ENCODE assay signal across 1 cellular context in the genomic region with DNA sequence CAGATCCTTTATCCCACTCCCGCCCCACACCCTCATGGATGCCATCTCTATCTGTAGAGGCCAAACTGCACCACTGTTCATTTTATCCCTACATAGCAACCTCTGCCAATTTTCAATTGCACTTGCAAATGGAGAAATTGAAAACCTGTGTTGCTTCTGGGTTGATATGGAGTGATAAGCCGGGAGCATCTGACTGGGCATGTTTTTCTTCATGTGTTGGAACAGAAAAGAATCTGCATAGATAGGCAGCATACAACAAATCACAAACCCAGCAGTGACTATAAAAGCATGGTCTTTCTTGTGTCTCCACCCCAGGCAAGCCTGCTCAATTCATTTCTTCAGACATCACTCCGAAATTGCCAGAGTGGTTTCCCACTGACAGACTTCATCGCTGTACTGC.
A peak's percentile ranks its signal among the peaks of the same experiment; 100 is the strongest.
TF ChIP-seq lines count a peak whose summit lies in the region.

No MANE protein-coding gene starts in this region.

TF ChIP-seq in SK-N-SH, 30 proteins besides CTCF, POLR2A, EP300 and RAD21:
- TF ChIP-seq POLR2AphosphoS5 (IDR thresholded peaks at IDR 0.05; ENCODE audit: low read depth, low read length) (no peak), MXI1 (IDR thresholded peaks at IDR 0.05; ENCODE audit: low read depth, low read length) (peak; percentile 58; the same call in 1 of the 2 replicates), EZH2phosphoT487 (IDR thresholded peaks at IDR 0.05; ENCODE audit: borderline replicate concordance, low read depth) (no peak), RXRA (IDR thresholded peaks at IDR 0.05; ENCODE audit: borderline replicate concordance, low read depth) (no peak), MEF2A (IDR thresholded peaks at IDR 0.05; ENCODE audit: borderline replicate concordance, low read depth) (no peak), YY1 (IDR thresholded peaks at IDR 0.05; ENCODE audit: low read depth) (no peak), GATA2 (CRISPR knock-in tag; IDR thresholded peaks at IDR 0.05) (peak; percentile 96), RFX5 (IDR thresholded peaks at IDR 0.05; ENCODE audit: low read length) (no peak), FOXM1 (IDR thresholded peaks at IDR 0.05; ENCODE audit: low read depth) (no peak), TCF12 (IDR thresholded peaks at IDR 0.05) (no peak), USF1 (IDR thresholded peaks at IDR 0.05; ENCODE audit: borderline replicate concordance, low read depth) (no peak), ELF1 (IDR thresholded peaks at IDR 0.05) (no peak), SIN3A (IDR thresholded peaks at IDR 0.05; ENCODE audit: borderline replicate concordance, low read depth, low read length) (no peak), FOSL2 (IDR thresholded peaks at IDR 0.05; ENCODE audit: borderline replicate concordance, low read depth) (no peak), TEAD4 (IDR thresholded peaks at IDR 0.05; ENCODE audit: borderline replicate concordance, insufficient read depth) (no peak), TAF1 (IDR thresholded peaks at IDR 0.05; ENCODE audit: borderline replicate concordance, low read depth, low read length) (no peak), CHD2 (IDR thresholded peaks at IDR 0.05; ENCODE audit: low read length, partially characterized antibody) (peak; percentile 90), NFIC (IDR thresholded peaks at IDR 0.05; ENCODE audit: borderline replicate concordance) (no peak), RCOR1 (IDR thresholded peaks at IDR 0.05; ENCODE audit: low read length) (peak; percentile 83; the same call in 1 of the 2 replicates), NRF1 (IDR thresholded peaks at IDR 0.05; ENCODE audit: low read depth, low read length) (no peak), MAX (IDR thresholded peaks at IDR 0.05; ENCODE audit: low read depth) (no peak), JUND (IDR thresholded peaks at IDR 0.05) (no peak), GABPA (IDR thresholded peaks at IDR 0.05; ENCODE audit: low read depth) (no peak), SMC3 (IDR thresholded peaks at IDR 0.05; ENCODE audit: low read depth, low read length) (peak; percentile 4; the same call in 1 of the 2 replicates), FOXJ3 (CRISPR knock-in tag; IDR thresholded peaks at IDR 0.05) (0 out of 2 replicates have a peak, but pooled peaks have one; percentile 52)
- TF ChIP-seq, protein P1, sequence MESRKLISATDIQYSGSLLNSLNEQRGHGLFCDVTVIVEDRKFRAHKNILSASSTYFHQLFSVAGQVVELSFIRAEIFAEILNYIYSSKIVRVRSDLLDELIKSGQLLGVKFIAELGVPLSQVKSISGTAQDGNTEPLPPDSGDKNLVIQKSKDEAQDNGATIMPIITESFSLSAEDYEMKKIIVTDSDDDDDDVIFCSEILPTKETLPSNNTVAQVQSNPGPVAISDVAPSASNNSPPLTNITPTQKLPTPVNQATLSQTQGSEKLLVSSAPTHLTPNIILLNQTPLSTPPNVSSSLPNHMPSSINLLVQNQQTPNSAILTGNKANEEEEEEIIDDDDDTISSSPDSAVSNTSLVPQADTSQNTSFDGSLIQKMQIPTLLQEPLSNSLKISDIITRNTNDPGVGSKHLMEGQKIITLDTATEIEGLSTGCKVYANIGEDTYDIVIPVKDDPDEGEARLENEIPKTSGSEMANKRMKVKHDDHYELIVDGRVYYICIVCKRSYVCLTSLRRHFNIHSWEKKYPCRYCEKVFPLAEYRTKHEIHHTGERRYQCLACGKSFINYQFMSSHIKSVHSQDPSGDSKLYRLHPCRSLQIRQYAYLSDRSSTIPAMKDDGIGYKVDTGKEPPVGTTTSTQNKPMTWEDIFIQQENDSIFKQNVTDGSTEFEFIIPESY (IDR thresholded peaks at IDR 0.05; ENCODE audit: borderline replicate concordance, low read depth) = no peak
- TF ChIP-seq, protein P2, sequence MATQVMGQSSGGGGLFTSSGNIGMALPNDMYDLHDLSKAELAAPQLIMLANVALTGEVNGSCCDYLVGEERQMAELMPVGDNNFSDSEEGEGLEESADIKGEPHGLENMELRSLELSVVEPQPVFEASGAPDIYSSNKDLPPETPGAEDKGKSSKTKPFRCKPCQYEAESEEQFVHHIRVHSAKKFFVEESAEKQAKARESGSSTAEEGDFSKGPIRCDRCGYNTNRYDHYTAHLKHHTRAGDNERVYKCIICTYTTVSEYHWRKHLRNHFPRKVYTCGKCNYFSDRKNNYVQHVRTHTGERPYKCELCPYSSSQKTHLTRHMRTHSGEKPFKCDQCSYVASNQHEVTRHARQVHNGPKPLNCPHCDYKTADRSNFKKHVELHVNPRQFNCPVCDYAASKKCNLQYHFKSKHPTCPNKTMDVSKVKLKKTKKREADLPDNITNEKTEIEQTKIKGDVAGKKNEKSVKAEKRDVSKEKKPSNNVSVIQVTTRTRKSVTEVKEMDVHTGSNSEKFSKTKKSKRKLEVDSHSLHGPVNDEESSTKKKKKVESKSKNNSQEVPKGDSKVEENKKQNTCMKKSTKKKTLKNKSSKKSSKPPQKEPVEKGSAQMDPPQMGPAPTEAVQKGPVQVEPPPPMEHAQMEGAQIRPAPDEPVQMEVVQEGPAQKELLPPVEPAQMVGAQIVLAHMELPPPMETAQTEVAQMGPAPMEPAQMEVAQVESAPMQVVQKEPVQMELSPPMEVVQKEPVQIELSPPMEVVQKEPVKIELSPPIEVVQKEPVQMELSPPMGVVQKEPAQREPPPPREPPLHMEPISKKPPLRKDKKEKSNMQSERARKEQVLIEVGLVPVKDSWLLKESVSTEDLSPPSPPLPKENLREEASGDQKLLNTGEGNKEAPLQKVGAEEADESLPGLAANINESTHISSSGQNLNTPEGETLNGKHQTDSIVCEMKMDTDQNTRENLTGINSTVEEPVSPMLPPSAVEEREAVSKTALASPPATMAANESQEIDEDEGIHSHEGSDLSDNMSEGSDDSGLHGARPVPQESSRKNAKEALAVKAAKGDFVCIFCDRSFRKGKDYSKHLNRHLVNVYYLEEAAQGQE (IDR thresholded peaks at IDR 0.05; ENCODE audit: low read depth, low read length) = no peak
- TF ChIP-seq, protein P3, sequence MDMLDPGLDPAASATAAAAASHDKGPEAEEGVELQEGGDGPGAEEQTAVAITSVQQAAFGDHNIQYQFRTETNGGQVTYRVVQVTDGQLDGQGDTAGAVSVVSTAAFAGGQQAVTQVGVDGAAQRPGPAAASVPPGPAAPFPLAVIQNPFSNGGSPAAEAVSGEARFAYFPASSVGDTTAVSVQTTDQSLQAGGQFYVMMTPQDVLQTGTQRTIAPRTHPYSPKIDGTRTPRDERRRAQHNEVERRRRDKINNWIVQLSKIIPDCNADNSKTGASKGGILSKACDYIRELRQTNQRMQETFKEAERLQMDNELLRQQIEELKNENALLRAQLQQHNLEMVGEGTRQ (IDR thresholded peaks at IDR 0.05; ENCODE audit: borderline replicate concordance, low read depth, low read length) = no peak
- TF ChIP-seq, protein P4, sequence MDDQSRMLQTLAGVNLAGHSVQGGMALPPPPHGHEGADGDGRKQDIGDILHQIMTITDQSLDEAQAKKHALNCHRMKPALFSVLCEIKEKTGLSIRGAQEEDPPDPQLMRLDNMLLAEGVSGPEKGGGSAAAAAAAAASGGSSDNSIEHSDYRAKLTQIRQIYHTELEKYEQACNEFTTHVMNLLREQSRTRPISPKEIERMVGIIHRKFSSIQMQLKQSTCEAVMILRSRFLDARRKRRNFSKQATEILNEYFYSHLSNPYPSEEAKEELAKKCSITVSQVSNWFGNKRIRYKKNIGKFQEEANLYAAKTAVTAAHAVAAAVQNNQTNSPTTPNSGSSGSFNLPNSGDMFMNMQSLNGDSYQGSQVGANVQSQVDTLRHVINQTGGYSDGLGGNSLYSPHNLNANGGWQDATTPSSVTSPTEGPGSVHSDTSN (IDR thresholded peaks at IDR 0.05) = no peak
- TF ChIP-seq, protein P5, sequence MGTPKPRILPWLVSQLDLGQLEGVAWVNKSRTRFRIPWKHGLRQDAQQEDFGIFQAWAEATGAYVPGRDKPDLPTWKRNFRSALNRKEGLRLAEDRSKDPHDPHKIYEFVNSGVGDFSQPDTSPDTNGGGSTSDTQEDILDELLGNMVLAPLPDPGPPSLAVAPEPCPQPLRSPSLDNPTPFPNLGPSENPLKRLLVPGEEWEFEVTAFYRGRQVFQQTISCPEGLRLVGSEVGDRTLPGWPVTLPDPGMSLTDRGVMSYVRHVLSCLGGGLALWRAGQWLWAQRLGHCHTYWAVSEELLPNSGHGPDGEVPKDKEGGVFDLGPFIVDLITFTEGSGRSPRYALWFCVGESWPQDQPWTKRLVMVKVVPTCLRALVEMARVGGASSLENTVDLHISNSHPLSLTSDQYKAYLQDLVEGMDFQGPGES (IDR thresholded peaks at IDR 0.05; ENCODE audit: low read depth, low read length) = no peak
